8 cellular contexts compared by ENCODE assay signal in the genomic region with DNA sequence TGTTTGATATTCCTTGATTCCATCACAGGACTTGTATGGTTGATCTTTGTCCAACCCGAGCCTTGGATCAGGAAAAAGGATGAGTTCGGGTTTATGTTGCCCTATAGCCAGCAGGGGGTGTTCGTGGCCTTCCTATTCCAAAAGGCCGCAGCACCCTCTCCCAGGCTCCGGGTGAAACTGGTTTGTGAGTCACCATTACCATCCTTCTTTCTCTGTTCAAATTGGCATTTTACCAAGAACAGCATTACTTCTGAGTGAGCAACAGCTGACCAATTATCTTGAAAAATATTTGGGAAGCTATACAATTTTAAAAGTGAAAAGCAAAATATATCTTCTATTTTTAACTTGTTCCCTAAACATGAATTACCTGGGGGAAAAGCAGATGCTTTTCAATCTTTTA. TPM values are rescaled to one million over a fixed set of nuclear protein-coding genes. Genes with fewer than 3 reads are reported as not detected.
A peak's percentile ranks its signal among the peaks of the same experiment; 100 is the strongest.
DNase-seq lines count a peak whose midpoint lies in the region; ATAC-seq and TF ChIP-seq lines count a peak whose summit lies in the region.

No MANE protein-coding gene starts in this region.

- intact Hi-C loops in colonic mucosa (cut with DNase I) = loop anchor here (2.0 to 5.0 kb wide), 3 partner anchors 52 to 639 kb away; no protein-coding TSS in a partner anchor
- intact Hi-C loops in left lung (cut with DNase I) = loop anchor here in 1 of 2 donors (10.0 kb wide), 1 partner anchor 635 kb away; no protein-coding TSS in a partner anchor

- H4K8ac ChIP-seq in H9 (replicated peaks; ENCODE audit: insufficient read length, low read depth, low read length) = no peak overlapping the region

- no peak overlapping the region for H2BK5ac ChIP-seq in H9 (ENCODE audit: insufficient read length, low read length)

- H3K36me3 ChIP-seq in colonic mucosa = no peaks in the 10 kb centered on the region
- no peaks in the 10 kb centered on the region for H3K36me3 ChIP-seq in left lung

- H3K23me2 ChIP-seq in H9 (ENCODE audit: insufficient read length, low read depth, low read length, poor library complexity, severe bottlenecking) = no peaks in the 10 kb centered on the region

- H2BK20ac ChIP-seq in H9 (ENCODE audit: low read depth, low read length, poor library complexity, severe bottlenecking) = no peak overlapping the region

- H4K5ac ChIP-seq in H9 (ENCODE audit: insufficient read length, low read depth, low read length) = no peak overlapping the region

- peak overlapping the region; percentile 89 for H3K27ac ChIP-seq in AG04450 (ENCODE audit: low read depth, low read length)
- H3K27ac ChIP-seq in H9 (ENCODE audit: insufficient read length, low read depth, low read length) = no peak overlapping the region
- no peak overlapping the region for H3K27ac ChIP-seq in colonic mucosa
- peak overlapping the region in 1 of 2 donors; percentile 0 for H3K27ac ChIP-seq in left lung

- H2AK5ac ChIP-seq in H9 (ENCODE audit: insufficient read length, low read length) = no peak overlapping the region

- H3K79me2 ChIP-seq in H9 (ENCODE audit: insufficient read depth, low read length) = no peaks in the 10 kb centered on the region

- H3K36me3 Mint-ChIP-seq in H9 (ENCODE audit: insufficient read depth in 1 of 3, low read depth in 3 of 3) = no peaks in the 10 kb centered on the region

- H3K9me3 Mint-ChIP-seq in H9 = no peaks in the 10 kb centered on the region

- peak; percentile 85 for TF ChIP-seq CTCF in AG04450 (IDR thresholded peaks at IDR 0.05; ENCODE audit: low read depth, low read length)
- TF ChIP-seq CTCF in H9 (conservative IDR thresholded peaks at IDR 0.05) = peak; percentile 82
- peak; percentile 56 for TF ChIP-seq CTCF in colonic mucosa (IDR thresholded peaks at IDR 0.05)
- TF ChIP-seq CTCF in left lung (IDR thresholded peaks at IDR 0.05) = peak; percentile 69

- peaks cover 2% of the 10 kb centered on the region for H3K27me3 Mint-ChIP-seq in H9 (ENCODE audit: low read depth)

- no peak overlapping the region for H3K27ac Mint-ChIP-seq in H9

- no peak overlapping the region for H3K18ac ChIP-seq in H9 (ENCODE audit: insufficient read length, low read depth, low read length)

- no peak overlapping the region for H3K9ac ChIP-seq in H9 (ENCODE audit: extremely low read depth, insufficient read length, low read length)
- H3K9ac ChIP-seq in colonic mucosa (ENCODE audit: low read depth in 2 of 2, low read length in 2 of 2) = no peak overlapping the region

- H3K4ac ChIP-seq in H9 (ENCODE audit: low read depth, low read length) = no peak overlapping the region

- no peak overlapping the region for H4K91ac ChIP-seq in H9 (ENCODE audit: insufficient read length, low read depth, low read length)

- H2BK120ac ChIP-seq in H9 (ENCODE audit: low read depth, low read length, poor library complexity, severe bottlenecking) = no peak overlapping the region

- H3K27me3 ChIP-seq in AG04450 (ENCODE audit: control insufficient read depth, insufficient read depth, low read length) (no peaks in the 10 kb centered on the region), H9 (ENCODE audit: insufficient read depth, low read length) (no peaks in the 10 kb centered on the region), colonic mucosa (no peaks in the 10 kb centered on the region), left lung (peaks cover 0 to 26% of the 10 kb centered on the region in 2 donors)

- H3K14ac ChIP-seq in H9 (ENCODE audit: insufficient read depth, low read length) = no peak overlapping the region

- ATAC-seq in left lung (peak; percentile 99), HG03354 (IDR thresholded peaks at IDR 0.05; ENCODE audit: poor library complexity, severe bottlenecking, unreplicated experiment) (no peak)

- no peak overlapping the region for H2BK12ac ChIP-seq in H9 (ENCODE audit: insufficient read length, low read depth, low read length)

- POLR2A ChIA-PET in AG04450 (lab: Yijun Ruan, JAX) = interaction anchor here (0.8 to 1.4 kb wide), 2 partner anchors 48 to 639 kb away, joined by 4 to 5 read pairs; no protein-coding TSS in a partner anchor

- no peaks in the 10 kb centered on the region for H4K20me1 ChIP-seq in H9 (ENCODE audit: control insufficient read depth, insufficient read depth, insufficient read length)

- no peak overlapping the region for H3K23ac ChIP-seq in H9 (ENCODE audit: insufficient read length, low read depth, low read length)

- CTCF ChIA-PET in AG04450 (lab: Charles Lee) = interaction anchor here (0.6 to 8.2 kb wide), 15 partner anchors 38 to 756 kb away, joined by 3 to 93 read pairs (median 4); no protein-coding TSS in a partner anchor

- H3K79me1 ChIP-seq in H9 (ENCODE audit: insufficient read depth, low read depth, low read length, poor library complexity, severe bottlenecking) = no peaks in the 10 kb centered on the region

- H3K4me3 ChIP-seq in AG04450 (ENCODE audit: low read depth, low read length) (no peak overlapping the region), colonic mucosa (no peak overlapping the region), left lung (no peak overlapping the region)

- no peak overlapping the region for H3T11ph ChIP-seq in H9 (ENCODE audit: low read length)

- H3K4me1 Mint-ChIP-seq in H9 = peaks cover 12 to 17% of the 10 kb centered on the region in 2 experiments

- H3K4me3 Mint-ChIP-seq in H9 = no peak overlapping the region

- H3K4me1 ChIP-seq in H9 (ENCODE audit: insufficient read depth, low read length) = 0 out of 2 replicates have a peak, but pooled peaks cover 2% of the 10 kb centered on the region
- H3K4me1 ChIP-seq in colonic mucosa = no peaks in the 10 kb centered on the region
- peaks cover 0 to 36% of the 10 kb centered on the region in 2 donors for H3K4me1 ChIP-seq in left lung

- WGBS in H9 (ENCODE audit: extremely low coverage, insufficient read length, low lambda C conversion rate) = no CpG with 5 or more reads among the region's 5 CpGs

- DNase-seq in AG04450 (ENCODE audit: low read depth, low spot score) (peak; percentile 92), H9 (peak; percentile 76), NCI-H460 (ENCODE audit: extremely low read depth, low read depth) (peak; percentile 91), colonic mucosa (peak; percentile 83), left lung (peak; percentile 74 to 80)
- DNase-seq in activated CD4-positive, alpha-beta T cell treated with anti-CD3 and anti-CD28 coated beads for 48 hours = peak; percentile 80
- DNase-seq in stimulated activated CD4-positive, alpha-beta T cell treated with anti-CD3 and anti-CD28 coated beads, Interleukin-4, amount 100 ng/mL, for 24 hours = peak; percentile 72

- H3K9me3 ChIP-seq in AG04450 (ENCODE audit: control insufficient read depth, insufficient read depth, low read length) (no peaks in the 10 kb centered on the region), H9 (ENCODE audit: control insufficient read depth, low read depth, low read length) (no peaks in the 10 kb centered on the region), colonic mucosa (no peaks in the 10 kb centered on the region), left lung (no peaks in the 10 kb centered on the region)

- no peak overlapping the region for H3K56ac ChIP-seq in H9 (ENCODE audit: insufficient read length, low read depth, low read length)

- no peak overlapping the region for H2AFZ ChIP-seq in H9 (ENCODE audit: low read length)

- no peak overlapping the region for H2BK15ac ChIP-seq in H9 (ENCODE audit: low read depth, low read length)

- no peak overlapping the region for H3K4me2 ChIP-seq in H9 (ENCODE audit: insufficient read depth, insufficient read length, low read length)

RNA-seq across cellular contexts. Expression of a gene that starts 24.3 kb away (rescaled TPM):
- not detected in 2 replicates for polyA plus RNA-seq in AG04450 (2011; rRNA removed)
- not detected in 2 replicates for polyA minus RNA-seq in AG04450 (2011; rRNA and poly(A)+ RNA removed)
- total RNA-seq in H9 (2021) (not detected in 2 replicates), colonic mucosa (1,000 to 10,000 TPM; 1,610 to 1,735 TPM), left lung (not detected)
- total RNA-seq in NCI-H460 (2014; rRNA removed; shearing (Covaris generic)) = not detected in 2 replicates
- not detected in 2 replicates for polyA plus RNA-seq in NCI-H460 (2014; cell fraction: nucleus; rRNA removed)

RNA-seq across cellular contexts. Expression of a gene that starts 28.1 kb away (rescaled TPM):
- polyA plus RNA-seq in AG04450 (2011; rRNA removed) = 0.06 TPM in 1 of 2 replicates, not detected in the other
- 0.14 TPM in 1 of 2 replicates, not detected in the other for polyA minus RNA-seq in AG04450 (2011; rRNA and poly(A)+ RNA removed)
- total RNA-seq in H9 (2021) = not detected in 2 replicates
- 0.07 TPM in 1 of 2 replicates, not detected in the other for total RNA-seq in NCI-H460 (2014; rRNA removed; shearing (Covaris generic))
- not detected in 2 replicates for polyA plus RNA-seq in NCI-H460 (2014; cell fraction: nucleus; rRNA removed)
- 1 to 10 TPM in 1 of 2 donors, under 1 TPM in 1; 0.27 to 1.2 TPM for total RNA-seq in colonic mucosa
- total RNA-seq in left lung = 1 to 10 TPM in 1 of 2 donors, under 1 TPM in 1; 0.35 to 5.6 TPM

RNA-seq across cellular contexts. Expression of a gene that starts 42.3 kb away (rescaled TPM):
- not detected in 2 replicates for polyA plus RNA-seq in AG04450 (2011; rRNA removed)
- polyA minus RNA-seq in AG04450 (2011; rRNA and poly(A)+ RNA removed) = not detected in 2 replicates
- not detected in 2 replicates for total RNA-seq in H9 (2021)
- not detected in 2 replicates for total RNA-seq in NCI-H460 (2014; rRNA removed; shearing (Covaris generic))
- not detected in 2 replicates for polyA plus RNA-seq in NCI-H460 (2014; cell fraction: nucleus; rRNA removed)
- 1 to 10 TPM; 2.2 to 4.4 TPM for total RNA-seq in colonic mucosa
- total RNA-seq in left lung = not detected

RNA-seq across cellular contexts. Expression of a gene that starts 57.4 kb away (rescaled TPM):
- 0.11 TPM in 1 of 2 replicates, not detected in the other for polyA plus RNA-seq in AG04450 (2011; rRNA removed)
- not detected in 2 replicates for polyA minus RNA-seq in AG04450 (2011; rRNA and poly(A)+ RNA removed)
- not detected in 2 replicates for total RNA-seq in H9 (2021)
- not detected in 2 replicates for total RNA-seq in NCI-H460 (2014; rRNA removed; shearing (Covaris generic))
- polyA plus RNA-seq in NCI-H460 (2014; cell fraction: nucleus; rRNA removed) = not detected in 2 replicates
- total RNA-seq in colonic mucosa = not detected
- under 1 TPM in 1 of 2 donors, not detected in 1; 0.41 TPM for total RNA-seq in left lung

Comparison
In these comparisons a context has a peak if more than half of its experiments do, and no peak if none do; other contexts are left out.
1. RNA of a gene that starts 24.3 kb away (total RNA-seq): 1,610 to 1,735 TPM in colonic mucosa; not detected in H9, not detected in NCI-H460 and not detected in left lung; every median in the first group is over 1,000 times any median in the second.
2. Peak in every context shown above with its lines, with median percentiles within 50 percentile points of each other: DNase-seq and CTCF ChIP-seq.